In the genomic region with DNA sequence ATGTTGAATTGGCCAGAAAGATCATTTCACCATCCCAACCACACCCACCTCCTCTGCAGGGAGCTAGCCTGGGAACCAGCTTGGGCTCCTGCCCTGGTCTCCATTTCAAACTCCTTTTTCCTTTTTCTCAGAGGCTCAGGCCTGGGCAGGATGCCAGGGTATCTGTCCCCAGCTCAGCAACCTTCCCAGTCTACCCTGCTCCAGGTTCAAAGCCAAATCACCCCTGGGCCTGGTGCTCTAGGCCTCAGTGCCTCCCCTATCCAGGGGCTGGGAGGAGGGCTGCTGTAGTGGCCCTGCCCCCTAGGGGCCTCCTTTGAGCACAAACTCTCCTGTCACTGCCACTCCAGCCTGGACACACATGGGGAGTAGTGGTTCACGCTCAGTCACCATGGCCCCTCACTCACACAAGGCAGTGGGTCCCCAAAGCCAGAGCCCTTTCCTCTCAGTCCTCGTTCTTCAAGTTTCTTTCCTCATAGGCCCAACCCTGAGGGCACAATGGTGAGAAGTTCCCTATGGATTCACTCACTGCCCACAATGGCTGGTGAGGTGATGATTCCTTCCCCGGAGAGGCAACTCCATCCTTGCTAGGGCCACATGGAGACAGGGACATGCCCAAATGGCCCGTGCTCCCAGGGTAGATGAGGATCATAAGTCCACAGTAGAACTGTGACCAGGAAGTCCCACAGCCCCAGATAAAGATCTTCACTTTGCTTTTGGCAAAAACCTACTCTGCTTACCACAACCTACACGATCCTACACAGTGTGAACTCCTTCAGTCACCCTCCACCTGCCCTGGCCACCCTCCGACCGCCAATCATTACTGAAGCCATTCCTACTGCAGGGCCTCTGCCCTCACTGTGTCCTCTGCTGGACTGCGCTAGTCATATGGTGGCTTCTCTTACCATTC, we compare ENCODE assay signal across 1 cellular context.
TF ChIP-seq lines count a peak whose summit lies in the region.

No MANE protein-coding gene starts in this region.

TF ChIP-seq in HepG2, 621 proteins besides CTCF, POLR2A, EP300 and RAD21 (continued from another document):
- TF ChIP-seq, protein P1, sequence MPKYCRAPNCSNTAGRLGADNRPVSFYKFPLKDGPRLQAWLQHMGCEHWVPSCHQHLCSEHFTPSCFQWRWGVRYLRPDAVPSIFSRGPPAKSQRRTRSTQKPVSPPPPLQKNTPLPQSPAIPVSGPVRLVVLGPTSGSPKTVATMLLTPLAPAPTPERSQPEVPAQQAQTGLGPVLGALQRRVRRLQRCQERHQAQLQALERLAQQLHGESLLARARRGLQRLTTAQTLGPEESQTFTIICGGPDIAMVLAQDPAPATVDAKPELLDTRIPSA (CRISPR knock-in tag; IDR thresholded peaks at IDR 0.05; ENCODE audit: borderline replicate concordance) = no peak
TF ChIP-seq in HepG2: peak in this region for 31.
